Comparison of ENCODE assay signal across 19 cellular contexts in the genomic region with DNA sequence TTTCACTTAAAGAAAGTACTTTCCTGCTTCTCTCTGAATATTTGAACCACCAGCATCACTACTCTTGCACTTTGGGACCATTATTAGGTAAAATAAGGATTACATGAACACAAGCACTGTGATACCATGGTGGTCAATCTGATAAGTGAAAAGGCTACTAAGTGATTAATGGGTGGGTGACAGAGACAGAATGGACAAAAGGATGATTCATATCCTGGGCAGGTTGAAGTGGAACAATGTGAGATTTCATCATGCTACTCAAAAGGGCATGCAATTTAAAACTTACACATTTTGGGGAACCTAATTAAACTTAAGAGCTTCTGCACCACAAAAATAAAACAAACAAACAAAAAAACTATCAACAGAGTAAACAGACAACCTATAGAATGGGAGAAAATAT.
DNase-seq lines count a peak whose midpoint lies in the region; ATAC-seq and TF ChIP-seq lines count a peak whose summit lies in the region.
"Had no signal": no experiment of that assay in that cellular context is flagged by ENCODE, and none has a peak within 500 bp of the region (broad histone marks: within the 10 kb centered on the region; RNA-seq: fewer than 3 reads in every experiment).

No MANE protein-coding gene starts in this region.

- DNase-seq in ACHN (peak; percentile 11), HCT116 (ENCODE audit: low read depth, low spot score) (no peak), RPMI7951 (ENCODE audit: low read depth) (peak; percentile 45), fibroblast of the aortic adventitia (ENCODE audit: low read depth) (peak; percentile 41), globus pallidus (ENCODE audit: low spot score) (no peak), lower leg skin (ENCODE audit: low spot score in 2 of 2) (no peak)
- DNase-seq: CD8-positive, alpha-beta T cell; DMS79 treated with DMSO at 0.1 percent for 48 hours; H9; Karpas-422; MM.1S; NCI-H1092 treated with DMSO at 0.1 percent for 48 hours; NCI-H1694; NCI-H510A treated with DMSO at 0.1 percent for 48 hours; NCI-H82; SJCRH30 had no signal

- H2AFZ ChIP-seq in HCT116 (ENCODE audit: low read depth, low read length, poor library complexity, severe bottlenecking): no peak overlapping the region

- in situ Hi-C loops in ACHN (cut with HindIII; ENCODE audit: low pct_ligation_motif_present, low pct_unique_long_range_greater_than_20kb, low sequenced_read_pairs): no loop called here

- no peak overlapping the region for H3K4me2 ChIP-seq in HCT116 (ENCODE audit: low read length)
- H3K4me2 ChIP-seq: BLaER1 treated with 17β-estradiol and CSF1 and Interleukin-3, amounts not matched to agents 10 nM and 100 nM had no signal

- no peaks in the 10 kb centered on the region for H3K9me2 ChIP-seq in HCT116 (ENCODE audit: insufficient read depth)

- H3K4me3 ChIP-seq in HCT116 (replicated peaks in 1 of 2; ENCODE audit: low read depth in 1 of 2, low read length in 2 of 2) (no peak overlapping the region), fibroblast of the aortic adventitia (ENCODE audit: low read depth, low read length) (no peak overlapping the region), lower leg skin (ENCODE audit: low read depth, poor library complexity, severe bottlenecking) (no peak overlapping the region)
- H3K4me3 ChIP-seq: BLaER1 treated with 17β-estradiol and CSF1 and Interleukin-3, amounts not matched to agents 10 nM and 100 nM; SJCRH30 had no signal

- BruUV-seq in HCT116 (replicated peaks; lab: Mats Ljungman, UMichigan): no TSS peak

- no peak for TF ChIP-seq CTCF in HCT116 (IDR thresholded peaks at IDR 0.05 in 2 of 3, conservative IDR thresholded peaks at IDR 0.05 in 1 of 3; ENCODE audit: borderline replicate concordance in 1 of 3, insufficient read depth in 1 of 3, low read depth in 2 of 3, low read length in 2 of 3)
- TF ChIP-seq CTCF in fibroblast of the aortic adventitia (IDR thresholded peaks at IDR 0.05; ENCODE audit: insufficient read depth, low read length): no peak
- TF ChIP-seq CTCF in lower leg skin (IDR thresholded peaks at IDR 0.05): no peak

- no peak overlapping the region for H3K27ac ChIP-seq in HCT116 (ENCODE audit: low read depth, low read length)
- H3K27ac ChIP-seq: BLaER1 treated with 17β-estradiol and CSF1 and Interleukin-3, amounts not matched to agents 10 nM and 100 nM; SJCRH30 had no signal

- intact Hi-C loops in HCT116 (cut with micrococcal nuclease): no loop called here
- intact Hi-C loops in lower leg skin (cut with DNase I; ENCODE audit: low total_unique reads): no loop called here

- no peak for TF ChIP-seq RAD21 in HCT116 (IDR thresholded peaks at IDR 0.05; ENCODE audit: low read depth)

- CTCF ChIA-PET in HCT116 (lab: Charles Lee): no interaction called here

- TF ChIP-seq POLR2A in HCT116 (IDR thresholded peaks at IDR 0.05; ENCODE audit: borderline replicate concordance, extremely low read depth, insufficient read depth, insufficient read length) (no peak), lower leg skin (IDR thresholded peaks at IDR 0.05) (no peak)

- H3K4me1 ChIP-seq in HCT116 (ENCODE audit: control insufficient read depth in 1 of 2, insufficient read depth in 2 of 2, low read length in 2 of 2): 0 out of 4 replicates have a peak, but pooled peaks cover 0 to 6% of the 10 kb centered on the region in 2 experiments
- H3K4me1 ChIP-seq: BLaER1 treated with 17β-estradiol and CSF1 and Interleukin-3, amounts not matched to agents 10 nM and 100 nM; SJCRH30 had no signal

- RAD21 ChIA-PET in HCT116 (lab: Charles Lee; ENCODE audit: low non-redundant PET in 1 of 2, low total read pairs in 2 of 2, uncharacterized antibody in 2 of 2, unreplicated experiment in 2 of 2): no interaction called here

- no peaks in the 10 kb centered on the region for H3K79me2 ChIP-seq in HCT116 (ENCODE audit: insufficient read depth, low read length)

- no peak overlapping the region for H3K9ac ChIP-seq in HCT116 (ENCODE audit: low read length)
- H3K9ac ChIP-seq: BLaER1 treated with 17β-estradiol and CSF1 and Interleukin-3, amounts not matched to agents 10 nM and 100 nM had no signal

- H3K9me3 ChIP-seq in HCT116 (ENCODE audit: control insufficient read depth in 1 of 2, insufficient read depth in 1 of 2, low read depth in 1 of 2, low read length in 2 of 2): no peaks in the 10 kb centered on the region

- no peak for ATAC-seq in HCT116
- no peak for ATAC-seq in GM18868 (IDR thresholded peaks at IDR 0.05; ENCODE audit: unreplicated experiment)
- ATAC-seq in HG03175 (IDR thresholded peaks at IDR 0.05; ENCODE audit: unreplicated experiment): no peak
- ATAC-seq: CD8-positive, alpha-beta T cell had no signal

- no peaks in the 10 kb centered on the region for H3K27me3 ChIP-seq in HCT116 (ENCODE audit: insufficient read depth, low read length)
- H3K27me3 ChIP-seq: BLaER1 treated with 17β-estradiol and CSF1 and Interleukin-3, amounts not matched to agents 10 nM and 100 nM; SJCRH30 had no signal

- no peaks in the 10 kb centered on the region for H4K20me1 ChIP-seq in HCT116 (ENCODE audit: insufficient read depth)
- H4K20me1 ChIP-seq: BLaER1 treated with 17β-estradiol and CSF1 and Interleukin-3, amounts not matched to agents 10 nM and 100 nM had no signal

- no peaks in the 10 kb centered on the region for H3K36me3 ChIP-seq in HCT116 (ENCODE audit: control insufficient read depth in 1 of 2, insufficient read depth in 2 of 2, low read length in 2 of 2)
- H3K36me3 ChIP-seq: BLaER1 treated with 17β-estradiol and CSF1 and Interleukin-3, amounts not matched to agents 10 nM and 100 nM; SJCRH30 had no signal

- POLR2A ChIA-PET in HCT116 (lab: Charles Lee): no interaction called here

TF ChIP-seq in HCT116, 20 proteins besides CTCF, POLR2A, EP300 and RAD21:
- TF ChIP-seq SIN3A (IDR thresholded peaks at IDR 0.05; ENCODE audit: low read depth): no peak
- no peak for TF ChIP-seq EGR1 (IDR thresholded peaks at IDR 0.05; ENCODE audit: low read depth)
- TF ChIP-seq ELF1 (IDR thresholded peaks at IDR 0.05; ENCODE audit: borderline replicate concordance, low read depth): no peak
- no peak for TF ChIP-seq POLR2AphosphoS5 (IDR thresholded peaks at IDR 0.05; ENCODE audit: low read depth, low read length)
- no peak for TF ChIP-seq EZH2 (IDR thresholded peaks at IDR 0.05)
- peak; percentile 35; the same call in 1 of the 2 replicates for TF ChIP-seq CEBPB (IDR thresholded peaks at IDR 0.05; ENCODE audit: low read depth)
- TF ChIP-seq FOSL1 (IDR thresholded peaks at IDR 0.05; ENCODE audit: low read depth): peak; percentile 52
- 0 out of 2 replicates have a peak, but pooled peaks have one; percentile 21 for TF ChIP-seq JUND (IDR thresholded peaks at IDR 0.05)
- no peak for TF ChIP-seq TCF7L2 (IDR thresholded peaks at IDR 0.05; ENCODE audit: borderline replicate concordance, extremely low read depth, insufficient read depth, insufficient read length)
- no peak for TF ChIP-seq ZNF274 (IDR thresholded peaks at IDR 0.05; ENCODE audit: low read depth, low read length)
- TF ChIP-seq ZFX (IDR thresholded peaks at IDR 0.05): no peak
- TF ChIP-seq SRF (IDR thresholded peaks at IDR 0.05; ENCODE audit: low read depth): no peak
- TF ChIP-seq, protein P1, sequence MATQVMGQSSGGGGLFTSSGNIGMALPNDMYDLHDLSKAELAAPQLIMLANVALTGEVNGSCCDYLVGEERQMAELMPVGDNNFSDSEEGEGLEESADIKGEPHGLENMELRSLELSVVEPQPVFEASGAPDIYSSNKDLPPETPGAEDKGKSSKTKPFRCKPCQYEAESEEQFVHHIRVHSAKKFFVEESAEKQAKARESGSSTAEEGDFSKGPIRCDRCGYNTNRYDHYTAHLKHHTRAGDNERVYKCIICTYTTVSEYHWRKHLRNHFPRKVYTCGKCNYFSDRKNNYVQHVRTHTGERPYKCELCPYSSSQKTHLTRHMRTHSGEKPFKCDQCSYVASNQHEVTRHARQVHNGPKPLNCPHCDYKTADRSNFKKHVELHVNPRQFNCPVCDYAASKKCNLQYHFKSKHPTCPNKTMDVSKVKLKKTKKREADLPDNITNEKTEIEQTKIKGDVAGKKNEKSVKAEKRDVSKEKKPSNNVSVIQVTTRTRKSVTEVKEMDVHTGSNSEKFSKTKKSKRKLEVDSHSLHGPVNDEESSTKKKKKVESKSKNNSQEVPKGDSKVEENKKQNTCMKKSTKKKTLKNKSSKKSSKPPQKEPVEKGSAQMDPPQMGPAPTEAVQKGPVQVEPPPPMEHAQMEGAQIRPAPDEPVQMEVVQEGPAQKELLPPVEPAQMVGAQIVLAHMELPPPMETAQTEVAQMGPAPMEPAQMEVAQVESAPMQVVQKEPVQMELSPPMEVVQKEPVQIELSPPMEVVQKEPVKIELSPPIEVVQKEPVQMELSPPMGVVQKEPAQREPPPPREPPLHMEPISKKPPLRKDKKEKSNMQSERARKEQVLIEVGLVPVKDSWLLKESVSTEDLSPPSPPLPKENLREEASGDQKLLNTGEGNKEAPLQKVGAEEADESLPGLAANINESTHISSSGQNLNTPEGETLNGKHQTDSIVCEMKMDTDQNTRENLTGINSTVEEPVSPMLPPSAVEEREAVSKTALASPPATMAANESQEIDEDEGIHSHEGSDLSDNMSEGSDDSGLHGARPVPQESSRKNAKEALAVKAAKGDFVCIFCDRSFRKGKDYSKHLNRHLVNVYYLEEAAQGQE (IDR thresholded peaks at IDR 0.05; ENCODE audit: low read depth): no peak
- TF ChIP-seq YY1 (IDR thresholded peaks at IDR 0.05; ENCODE audit: extremely low read depth, insufficient replicate concordance, low read depth, low read length): no peak

Comparison
In these comparisons a context has a peak if more than half of its experiments do, and no peak if none do; other contexts are left out.
1. DNase-seq: peak in ACHN (single experiment), RPMI7951 (single experiment) and fibroblast of the aortic adventitia (single experiment); none in HCT116 (single experiment), globus pallidus (single experiment) and lower leg skin (0 of 2).